ENCODE assay signal across 1 cellular context in genomic region chr18:33573193-33573592, GRCh38.
TF ChIP-seq lines count a peak whose summit lies in the region.

No MANE protein-coding gene starts in this region.

TF ChIP-seq in GM23338, 12 proteins besides CTCF, POLR2A, EP300 and RAD21 (continued from another document):
- TF ChIP-seq REST (IDR thresholded peaks at IDR 0.05; ENCODE audit: unreplicated experiment): no peak
- TF ChIP-seq EZH2phosphoT487 (IDR thresholded peaks at IDR 0.05; ENCODE audit: unreplicated experiment): no peak
- TF ChIP-seq CREB1 (CRISPR knock-in tag; IDR thresholded peaks at IDR 0.05; ENCODE audit: low read depth): no peak
- TF ChIP-seq NANOG (IDR thresholded peaks at IDR 0.05; ENCODE audit: borderline replicate concordance): no peak
- no peak for TF ChIP-seq ZNF331 (CRISPR knock-in tag; IDR thresholded peaks at IDR 0.05; ENCODE audit: low read depth)
- no peak for TF ChIP-seq ZNF114 (CRISPR knock-in tag; IDR thresholded peaks at IDR 0.05)
- no peak for TF ChIP-seq STAT1 (IDR thresholded peaks at IDR 0.05; ENCODE audit: unreplicated experiment)
- no peak for TF ChIP-seq EZH2 (IDR thresholded peaks at IDR 0.05; ENCODE audit: low read depth, unreplicated experiment)
